In genomic region chr6:15106958-15107643, GRCh38 we compare ENCODE assay signal across 1 cellular context.
TF ChIP-seq lines count a peak whose summit lies in the region.

No MANE protein-coding gene starts in this region.

TF ChIP-seq in GM23338, 12 proteins besides CTCF, POLR2A, EP300 and RAD21 (continued from another document):
- no peak for TF ChIP-seq REST (IDR thresholded peaks at IDR 0.05; ENCODE audit: unreplicated experiment)
- TF ChIP-seq ZNF114 (CRISPR knock-in tag; IDR thresholded peaks at IDR 0.05): no peak
- no peak for TF ChIP-seq EZH2 (IDR thresholded peaks at IDR 0.05; ENCODE audit: low read depth, unreplicated experiment)
- TF ChIP-seq EZH2phosphoT487 (IDR thresholded peaks at IDR 0.05; ENCODE audit: unreplicated experiment): no peak
- TF ChIP-seq JUNB (IDR thresholded peaks at IDR 0.05; ENCODE audit: unreplicated experiment): no peak
- TF ChIP-seq CREB1 (CRISPR knock-in tag; IDR thresholded peaks at IDR 0.05; ENCODE audit: low read depth): no peak
- no peak for TF ChIP-seq ETS1 (IDR thresholded peaks at IDR 0.05)
- TF ChIP-seq STAT1 (IDR thresholded peaks at IDR 0.05; ENCODE audit: unreplicated experiment): no peak
- TF ChIP-seq POLR2AphosphoS5 (IDR thresholded peaks at IDR 0.05; ENCODE audit: low read depth): no peak
